10 cellular contexts compared by ENCODE assay signal in the genomic region with DNA sequence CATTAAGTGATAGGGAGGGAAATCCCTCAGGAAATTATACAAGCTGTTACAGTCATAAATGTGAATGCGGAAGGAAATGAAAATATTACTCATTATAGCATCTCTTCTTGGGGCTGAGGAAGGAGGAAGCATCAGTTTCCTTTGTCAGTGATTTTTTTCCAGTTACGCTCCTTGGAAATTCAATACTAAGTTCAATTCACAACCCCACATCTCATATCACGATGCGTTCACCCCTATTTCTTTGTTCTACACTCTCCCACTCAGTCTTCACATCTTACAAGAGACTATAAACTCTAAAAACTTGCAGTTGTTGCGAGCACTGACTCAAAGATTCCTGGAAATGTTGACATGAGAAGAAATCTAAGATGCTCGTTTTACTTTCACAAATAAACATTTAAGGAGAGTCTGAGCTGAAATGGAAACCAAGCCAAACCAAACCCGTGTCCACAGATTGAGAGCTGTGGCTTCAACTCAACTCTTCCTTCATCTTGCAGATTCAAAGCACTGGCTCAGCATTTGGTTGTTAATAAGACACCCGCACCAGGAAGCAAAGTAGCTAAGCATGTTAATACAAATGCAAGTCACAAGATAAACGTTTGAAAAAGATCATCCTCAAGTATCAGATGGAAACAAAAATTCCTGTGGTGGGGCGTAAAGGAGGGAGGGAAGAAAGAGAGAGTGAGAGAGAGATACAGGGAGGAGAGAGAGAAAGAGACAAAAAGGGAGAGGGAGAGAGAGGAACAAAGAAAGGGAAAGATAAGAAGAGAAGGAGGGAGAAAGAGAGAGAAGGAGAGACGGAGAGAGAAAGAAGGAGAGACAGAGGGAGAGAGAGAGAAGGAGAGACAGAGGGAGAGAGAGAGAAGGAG.
DNase-seq lines count a peak whose midpoint lies in the region; ATAC-seq, FAIRE-seq and TF ChIP-seq lines count a peak whose summit lies in the region.
"Had no signal": no experiment of that assay in that cellular context is flagged by ENCODE, and none has a peak within 500 bp of the region (broad histone marks: within the 10 kb centered on the region; RNA-seq: fewer than 3 reads in every experiment).

No MANE protein-coding gene starts in this region.

- H3K27ac ChIP-seq in heart right ventricle (peak overlapping the region in 7 of 10 donors; percentile 56 to 83 (median 67)), right atrium auricular region (peak overlapping the region in 1 of 2 donors; percentile 24), K562 (ENCODE audit: extremely low read depth, low read depth, low read length) (no peak overlapping the region), lung (ENCODE audit: low read depth in 1 of 2, low read length in 1 of 2) (peak overlapping the region; percentile 26 to 56)
- H3K27ac ChIP-seq: HL-60 had no signal

- no peak for TF ChIP-seq POLR2A in K562 (conservative IDR thresholded peaks at IDR 0.05)

- intact Hi-C loops in heart right ventricle (cut with DNase I): loop anchor here in 1 of 10 donors (10.0 kb wide), 1 partner anchor 58 kb away; no protein-coding TSS in a partner anchor
- intact Hi-C loops in K562 (cut with micrococcal nuclease): no loop called here

- H3K9ac ChIP-seq in K562 (ENCODE audit: insufficient read depth in 1 of 2, low read depth in 2 of 2, low read length in 2 of 2): no peak overlapping the region

- H3K27me3 Mint-ChIP-seq in type B pancreatic cell: no peaks in the 10 kb centered on the region

- H3K27ac Mint-ChIP-seq in type B pancreatic cell: peak overlapping the region; percentile 42

- H3K4me3 Mint-ChIP-seq in type B pancreatic cell: no peak overlapping the region

- no peak for DNase-seq in heart right ventricle
- no peak for DNase-seq in right atrium auricular region (ENCODE audit: low spot score)
- DNase-seq in K562 (ENCODE audit: extremely low read depth in 1 of 4, low spot score in 3 of 4): no peak
- no peak for DNase-seq in lung (ENCODE audit: low spot score)
- no peak for DNase-seq in type B pancreatic cell (ENCODE audit: extremely low spot score, unreplicated experiment)
- no peak for DNase-seq in UCSD-AML1 (lab: John Stamatoyannopoulos, UW; ENCODE audit: unreplicated experiment)
- no peak for DNase-seq in GDM1 (lab: John Stamatoyannopoulos, UW)
- DNase-seq in SW 1271 (lab: John Stamatoyannopoulos, UW): no peak
- DNase-seq: left ventricle myocardium superior had no signal

- no peaks in the 10 kb centered on the region for H3K9me3 ChIP-seq in heart right ventricle
- no peaks in the 10 kb centered on the region for H3K9me3 ChIP-seq in right atrium auricular region
- H3K9me3 ChIP-seq in K562 (replicated peaks; ENCODE audit: control insufficient read depth, insufficient read depth, low read depth, low read length): no peaks in the 10 kb centered on the region
- no peaks in the 10 kb centered on the region for H3K9me3 ChIP-seq in lung (ENCODE audit: control insufficient read depth in 2 of 2, insufficient read depth in 1 of 2, low read length in 1 of 2)

- TF ChIP-seq CTCF in heart right ventricle (IDR thresholded peaks at IDR 0.05): no peak
- TF ChIP-seq CTCF in right atrium auricular region (IDR thresholded peaks at IDR 0.05): no peak
- no peak for TF ChIP-seq CTCF in K562 (IDR thresholded peaks at IDR 0.05 in 2 of 3, conservative IDR thresholded peaks at IDR 0.05 in 1 of 3; ENCODE audit: insufficient read depth in 2 of 3, low read depth in 1 of 3, low read length in 3 of 3)
- TF ChIP-seq CTCF in lung (IDR thresholded peaks at IDR 0.05; ENCODE audit: control extremely low read depth, extremely low read depth): no peak
- no peak for TF ChIP-seq CTCF in type B pancreatic cell (conservative IDR thresholded peaks at IDR 0.05)

- H3K27me3 ChIP-seq in heart right ventricle (peaks cover 0 to 6% (median 0%) of the 10 kb centered on the region in 7 donors), right atrium auricular region (no peaks in the 10 kb centered on the region), K562 (ENCODE audit: control insufficient read depth in 2 of 2, insufficient read depth in 2 of 2, low read length in 2 of 2) (no peaks in the 10 kb centered on the region; a peak in 1 of 5 replicates), lung (ENCODE audit: control insufficient read depth, insufficient read depth) (no peaks in the 10 kb centered on the region)

- peak; percentile 56 for FAIRE-seq in K562 (lab: Jason Lieb, UNC)

- H3K9me1 ChIP-seq in K562 (ENCODE audit: control insufficient read depth, insufficient read depth, low read length): no peaks in the 10 kb centered on the region

- H3K36me3 ChIP-seq in heart right ventricle: no peaks in the 10 kb centered on the region
- H3K36me3 ChIP-seq in right atrium auricular region: no peaks in the 10 kb centered on the region
- no peaks in the 10 kb centered on the region for H3K36me3 ChIP-seq in K562 (ENCODE audit: control insufficient read depth, insufficient read depth, low read length)
- no peaks in the 10 kb centered on the region for H3K36me3 ChIP-seq in lung (ENCODE audit: control insufficient read depth in 2 of 2, insufficient read depth in 2 of 2, low read length in 2 of 2)

- WGBS in heart right ventricle, 2 donors: 44 to 46% methylated on average over 11 of the region's 11 CpGs
- 33% methylated on average over 11 of the region's 11 CpGs for WGBS in K562 (ENCODE audit: insufficient coverage, low coverage, missing lambda C conversion rate)
- WGBS in lung, 2 donors: 45 to 60% methylated on average over 11 of the region's 11 CpGs

- peak overlapping the region; percentile 36; the same call in 1 of the 2 replicates for H2AFZ ChIP-seq in K562 (ENCODE audit: low read depth, low read length)

- peaks cover 37% of the 10 kb centered on the region for H3K4me1 Mint-ChIP-seq in type B pancreatic cell (ENCODE audit: unreplicated experiment)

- BruUV-seq in K562 (replicated peaks; lab: Mats Ljungman, UMichigan): no TSS peak

- in situ Hi-C loops in K562 (cut with MboI): no loop called here

- ATAC-seq in heart right ventricle: peak in 6 of 8 donors; percentile 16 to 78 (median 36)
- ATAC-seq in K562: no peak
- ATAC-seq in lung (ENCODE audit: insufficient read depth, low FRiP score): peak; percentile 14

- no peak for TF ChIP-seq EP300 in K562 (IDR thresholded peaks at IDR 0.05; ENCODE audit: low read length)

- no peak overlapping the region for H3K4me2 ChIP-seq in K562 (ENCODE audit: insufficient read depth, low read length)

- CTCF ChIA-PET in K562 (lab: Yijun Ruan, JAX; ENCODE audit: low intra/inter-chr PET ratio): interaction anchor here (0.8 kb wide), 1 partner anchor 117 kb away, joined by 3 read pairs; no protein-coding TSS in a partner anchor

- H3K4me1 ChIP-seq in heart right ventricle (peaks cover 0 to 40% (median 32%) of the 10 kb centered on the region in 9 donors), right atrium auricular region (peaks cover 0 to 27% of the 10 kb centered on the region in 2 donors), K562 (replicated peaks in 1 of 2; ENCODE audit: control insufficient read depth in 2 of 2, insufficient read depth in 2 of 2, low read length in 2 of 2) (peaks cover 0 to 8% of the 10 kb centered on the region in 2 experiments; a peak in 1 of 5 replicates), lung (ENCODE audit: control insufficient read depth in 2 of 2, insufficient read depth in 2 of 2, low read length in 2 of 2) (peaks cover 2 to 3% of the 10 kb centered on the region in 2 donors)

- TF ChIP-seq RAD21 in K562 (CRISPR knock-in tag; conservative IDR thresholded peaks at IDR 0.05 in 1 of 2, IDR thresholded peaks at IDR 0.05 in 1 of 2): no peak

- no peaks in the 10 kb centered on the region for H4K20me1 ChIP-seq in K562 (replicated peaks; ENCODE audit: control insufficient read depth, insufficient read depth, low read length)

- no peaks in the 10 kb centered on the region for H3K79me2 ChIP-seq in K562 (ENCODE audit: control insufficient read depth, insufficient read depth, low read length)

- H3K4me3 ChIP-seq in heart right ventricle (peak overlapping the region in 2 of 10 donors; percentile 9 to 13), right atrium auricular region (no peak overlapping the region), K562 (no peak overlapping the region), lung (no peak overlapping the region)

- POLR2A ChIA-PET in K562 (lab: Yijun Ruan, JAX): interaction anchor here (1.2 kb wide), 1 partner anchor 57 kb away, joined by 3 read pairs; no protein-coding TSS in a partner anchor

- no peaks in the 10 kb centered on the region for H3K9me3 Mint-ChIP-seq in type B pancreatic cell

- no peaks in the 10 kb centered on the region for H3K36me3 Mint-ChIP-seq in type B pancreatic cell

TF ChIP-seq in K562, 482 proteins besides CTCF, POLR2A, EP300 and RAD21 (continues in another document):
- no peak for TF ChIP-seq MTF1 (CRISPR knock-in tag; IDR thresholded peaks at IDR 0.05; ENCODE audit: borderline replicate concordance)
- no peak for TF ChIP-seq KLF13 (tag; IDR thresholded peaks at IDR 0.05; ENCODE audit: borderline replicate concordance, low read depth)
- no peak for TF ChIP-seq CHD4 (IDR thresholded peaks at IDR 0.05; ENCODE audit: insufficient read depth, insufficient replicate concordance, low read depth, low read length, poor library complexity, severe bottlenecking)
- TF ChIP-seq, protein P1, sequence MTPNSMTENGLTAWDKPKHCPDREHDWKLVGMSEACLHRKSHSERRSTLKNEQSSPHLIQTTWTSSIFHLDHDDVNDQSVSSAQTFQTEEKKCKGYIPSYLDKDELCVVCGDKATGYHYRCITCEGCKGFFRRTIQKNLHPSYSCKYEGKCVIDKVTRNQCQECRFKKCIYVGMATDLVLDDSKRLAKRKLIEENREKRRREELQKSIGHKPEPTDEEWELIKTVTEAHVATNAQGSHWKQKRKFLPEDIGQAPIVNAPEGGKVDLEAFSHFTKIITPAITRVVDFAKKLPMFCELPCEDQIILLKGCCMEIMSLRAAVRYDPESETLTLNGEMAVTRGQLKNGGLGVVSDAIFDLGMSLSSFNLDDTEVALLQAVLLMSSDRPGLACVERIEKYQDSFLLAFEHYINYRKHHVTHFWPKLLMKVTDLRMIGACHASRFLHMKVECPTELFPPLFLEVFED (CRISPR knock-in tag; conservative IDR thresholded peaks at IDR 0.05): peak; percentile 83; the same call in 1 of the 2 replicates
- TF ChIP-seq TCF7 (IDR thresholded peaks at IDR 0.05; ENCODE audit: borderline replicate concordance): no peak
- TF ChIP-seq BCOR (IDR thresholded peaks at IDR 0.05): no peak
- no peak for TF ChIP-seq MCM3 (IDR thresholded peaks at IDR 0.05)
- TF ChIP-seq TFAM (CRISPR knock-in tag; conservative IDR thresholded peaks at IDR 0.05): no peak
